29 cellular contexts compared by ENCODE assay signal in the genomic region with DNA sequence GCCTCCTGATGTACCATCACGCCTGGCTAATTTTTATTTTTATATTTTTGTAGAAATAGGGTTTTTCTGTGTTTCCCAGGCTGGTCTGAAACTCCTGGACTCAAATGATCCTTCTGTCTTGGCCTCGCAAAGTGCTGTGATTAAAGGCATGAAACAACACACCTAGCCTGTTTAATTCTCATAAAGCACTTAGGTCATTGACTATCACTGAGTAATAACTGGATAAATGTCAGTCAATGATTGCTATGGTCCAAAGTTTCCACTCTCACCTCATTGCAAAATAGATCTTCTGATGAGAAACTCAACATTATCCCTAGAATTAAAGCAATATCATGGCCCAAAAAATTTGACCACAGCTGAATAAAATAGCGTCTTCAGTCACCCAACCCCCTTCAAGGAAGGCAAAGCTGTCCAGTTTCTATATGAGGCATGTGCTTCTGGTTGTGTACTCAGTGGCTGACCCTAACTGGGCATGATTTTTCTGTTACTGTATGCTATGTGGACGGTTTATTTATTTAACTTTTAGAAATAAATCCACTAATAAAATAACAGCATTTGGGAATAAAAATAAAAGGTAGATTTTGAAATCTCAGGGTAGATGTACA.
"Had no signal": no experiment of that assay in that cellular context is flagged by ENCODE, and none has a peak within 500 bp of the region (broad histone marks: within the 10 kb centered on the region; RNA-seq: fewer than 3 reads in every experiment).

No MANE protein-coding gene starts in this region.

- H3K9me3 ChIP-seq: body of pancreas, esophagus muscularis mucosa, heart left ventricle, spleen, uterus had no signal

- H3K4me1 ChIP-seq: body of pancreas, esophagus muscularis mucosa, foreskin keratinocyte, heart left ventricle, spleen, uterus had no signal

- H3K36me3 ChIP-seq: esophagus muscularis mucosa, heart left ventricle, spleen, uterus had no signal

- H3K27ac ChIP-seq: body of pancreas, esophagus muscularis mucosa, foreskin keratinocyte, heart left ventricle, spleen, uterus, VCaP had no signal

- ATAC-seq: body of pancreas; foreskin keratinocyte; heart left ventricle; left colon; naive thymus-derived CD8-positive, alpha-beta T cell; right cardiac atrium had no signal

- H3K4me3 ChIP-seq: body of pancreas, esophagus muscularis mucosa, heart left ventricle, spleen, uterus had no signal

- H3K27me3 Mint-ChIP-seq: activated CD4-positive, alpha-beta memory T cell treated with anti-CD3 and anti-CD28 coated beads for 36 hours; naive thymus-derived CD8-positive, alpha-beta T cell; type B pancreatic cell had no signal

- H3K4me1 Mint-ChIP-seq: immature natural killer cell had no signal

- H3K27ac Mint-ChIP-seq: activated CD4-positive, alpha-beta memory T cell treated with anti-CD3 and anti-CD28 coated beads for 36 hours; activated naive CD4-positive, alpha-beta T cell treated with anti-CD3 and anti-CD28 coated beads for 36 hours; immature natural killer cell; mesothelial cell of epicardium; naive thymus-derived CD8-positive, alpha-beta T cell; T-helper 1 cell treated with Interleukin-12 subunit alpha and Interleukin-12 subunit beta and Interleukin-4 antibody, amounts not matched to agents 30 μg/mL and 1 μg/mL, for 36 hours; type B pancreatic cell had no signal

- H3K9me3 Mint-ChIP-seq: activated CD4-positive, alpha-beta memory T cell treated with anti-CD3 and anti-CD28 coated beads for 36 hours; activated naive CD4-positive, alpha-beta T cell treated with anti-CD3 and anti-CD28 coated beads for 36 hours; type B pancreatic cell had no signal

- H3K27me3 ChIP-seq: body of pancreas, esophagus muscularis mucosa, foreskin keratinocyte, heart left ventricle, spleen, uterus had no signal

- DNase-seq: activated CD4-positive, alpha-beta memory T cell treated with anti-CD3 and anti-CD28 coated beads for 36 hours; activated CD4-positive, alpha-beta T cell treated with anti-CD3 and anti-CD28 coated beads for 48 hours; activated effector memory CD4-positive, alpha-beta T cell treated with anti-CD3 and anti-CD28 coated beads, Interleukin-2, amount 50 U/mL, for 16 hours; activated naive CD4-positive, alpha-beta T cell treated with anti-CD3 and anti-CD28 coated beads for 36 hours; activated T-cell treated with anti-CD3 and anti-CD28 coated beads, Interleukin-2, amount 50 U/mL, for 48 hours; anterior cingulate cortex; body of pancreas; dermis blood vessel endothelial cell; effector CD4-positive, alpha-beta T cell; foreskin keratinocyte; heart left ventricle; hypothalamus; immature natural killer cell; kidney; left colon; naive thymus-derived CD8-positive, alpha-beta T cell; posterior cingulate gyrus; right cardiac atrium; spleen; stimulated activated naive CD4-positive, alpha-beta T cell treated with Interleukin-2 at 50 U/mL for 16 hours; substantia nigra; SW 1271; T-helper 9 cell; uterus had no signal

- H3K36me3 Mint-ChIP-seq: mesothelial cell of epicardium, type B pancreatic cell had no signal

- H3K4me3 Mint-ChIP-seq: activated CD4-positive, alpha-beta memory T cell treated with anti-CD3 and anti-CD28 coated beads for 36 hours; activated naive CD4-positive, alpha-beta T cell treated with anti-CD3 and anti-CD28 coated beads for 36 hours; immature natural killer cell; mesothelial cell of epicardium; naive thymus-derived CD8-positive, alpha-beta T cell; T-helper 1 cell treated with Interleukin-12 subunit alpha and Interleukin-12 subunit beta and Interleukin-4 antibody, amounts not matched to agents 30 μg/mL and 1 μg/mL, for 36 hours; type B pancreatic cell had no signal
